In genomic region chr5:120405923-120406322, GRCh38 we compare ENCODE assay signal across 13 cellular contexts. TPM values are rescaled to one million over a fixed set of nuclear protein-coding genes. Genes with fewer than 3 reads are reported as not detected.
A peak's percentile ranks its signal among the peaks of the same experiment; 100 is the strongest.
DNase-seq lines count a peak whose midpoint lies in the region; ATAC-seq, FAIRE-seq and TF ChIP-seq lines count a peak whose summit lies in the region.
"Had no signal": no experiment of that assay in that cellular context is flagged by ENCODE, and none has a peak within 500 bp of the region (broad histone marks: within the 10 kb centered on the region; RNA-seq: fewer than 3 reads in every experiment).

No MANE protein-coding gene starts in this region.

- H2AFZ ChIP-seq in HepG2 (ENCODE audit: low read length), result no peak overlapping the region

- H3K27me3 ChIP-seq in AG04450 (ENCODE audit: control insufficient read depth, insufficient read depth, low read length) (no peaks in the 10 kb centered on the region), HepG2 (ENCODE audit: control insufficient read depth in 1 of 2, insufficient read depth in 2 of 2, low read length in 2 of 2) (no peaks in the 10 kb centered on the region)
- H3K27me3 ChIP-seq: BLaER1 had no signal

- BruUV-seq in HepG2 (replicated peaks; lab: Mats Ljungman, UMichigan), result no TSS peak

- no peaks in the 10 kb centered on the region for H4K20me1 ChIP-seq in HepG2 (ENCODE audit: insufficient read depth, low read length)
- H4K20me1 ChIP-seq: BLaER1 had no signal

- no peak overlapping the region for H3K9ac ChIP-seq in HepG2 (ENCODE audit: insufficient read depth, low read depth, low read length)
- H3K9ac ChIP-seq: BLaER1 had no signal

- TF ChIP-seq RAD21 in HepG2 (CRISPR knock-in tag; IDR thresholded peaks at IDR 0.05), result no peak

- no peaks in the 10 kb centered on the region for H3K79me2 ChIP-seq in HepG2 (ENCODE audit: insufficient read depth, low read length)

- no peak for TF ChIP-seq POLR2A in HepG2 (IDR thresholded peaks at IDR 0.05; ENCODE audit: insufficient read depth in 1 of 2, low read depth in 2 of 2, low read length in 2 of 2)

- H3K4me1 ChIP-seq in HepG2 (ENCODE audit: insufficient read depth, low read length), result no peaks in the 10 kb centered on the region
- H3K4me1 ChIP-seq: BLaER1 had no signal

- peak; percentile 70 for ATAC-seq in HG02759 (IDR thresholded peaks at IDR 0.05; ENCODE audit: unreplicated experiment)
- peak; percentile 78 for ATAC-seq in SK-N-SH treated with all-trans-retinoic acid at 6 μM for 48 hours
- no peak for ATAC-seq in HepG2
- ATAC-seq in GM19035 (IDR thresholded peaks at IDR 0.05; ENCODE audit: unreplicated experiment), result no peak

- CTCF ChIA-PET in AG04450 (lab: Charles Lee) (interaction anchor here (1.3 kb wide), 1 partner anchor 16 kb away, joined by 3 read pairs; no protein-coding TSS in a partner anchor), HepG2 (lab: Yijun Ruan, JAX; ENCODE audit: low intra/inter-chr PET ratio, low total read pairs) (no interaction called here)

- TF ChIP-seq EP300 in HepG2 (IDR thresholded peaks at IDR 0.05; ENCODE audit: low read depth in 2 of 2, low read length in 2 of 2) (no peak), HepG2 (CRISPR knock-in tag; IDR thresholded peaks at IDR 0.05; ENCODE audit: borderline replicate concordance) (no peak)

- in situ Hi-C loops in HepG2 (cut with HindIII; ENCODE audit: extremely low pct_ligation_motif_present, low pct_unique_long_range_greater_than_20kb), result no loop called here

- POLR2A ChIA-PET in AG04450 (lab: Yijun Ruan, JAX) (interaction anchor here (0.6 kb wide), 1 partner anchor 1749 kb away, joined by 5 read pairs; no protein-coding TSS in a partner anchor), HepG2 (lab: Yijun Ruan, JAX) (no interaction called here)

- intact Hi-C loops in HepG2 (cut with micrococcal nuclease; ENCODE audit: unreplicated experiment), result no loop called here

- no peak for TF ChIP-seq CTCF in AG04450 (IDR thresholded peaks at IDR 0.05; ENCODE audit: low read depth, low read length)
- no peak for TF ChIP-seq CTCF in HepG2 (CRISPR knock-in tag; IDR thresholded peaks at IDR 0.05)

- no peak for DNase-seq in AG04450 (ENCODE audit: low read depth, low spot score)
- peak; percentile 46 for DNase-seq in glomerular visceral epithelial cell (ENCODE audit: extremely low spot score)
- DNase-seq in HepG2 (ENCODE audit: low spot score), result no peak
- no peak for DNase-seq in NCI-H2171 treated with DMSO at 0.1 percent for 48 hours (lab: John Stamatoyannopoulos, UW)
- no peak for DNase-seq in cerebellar nuclear complex (lab: John Stamatoyannopoulos, UW)
- DNase-seq: activated CD4-positive, alpha-beta T cell treated with anti-CD3 and anti-CD28 coated beads, Interleukin-2, amount 50 U/mL, for 48 hours; NCI-H1694; stimulated activated CD4-positive, alpha-beta T cell treated with anti-CD3 and anti-CD28 coated beads, Interleukin-15, amount 100 ng/mL, for 24 hours; substantia nigra had no signal

- no peaks in the 10 kb centered on the region for H3K36me3 ChIP-seq in HepG2 (replicated peaks in 1 of 2; ENCODE audit: control insufficient read depth in 1 of 2, insufficient read depth in 2 of 2, low read length in 2 of 2)
- H3K36me3 ChIP-seq: BLaER1 had no signal

- peaks cover 10% of the 10 kb centered on the region for H3K9me3 ChIP-seq in AG04450 (ENCODE audit: control insufficient read depth, insufficient read depth, low read length)
- H3K9me3 ChIP-seq in HepG2 (ENCODE audit: low read length), result no peaks in the 10 kb centered on the region
- H3K9me3 ChIP-seq: BLaER1 had no signal

- no peak overlapping the region for H3K4me2 ChIP-seq in HepG2 (ENCODE audit: low read depth, low read length)
- H3K4me2 ChIP-seq: BLaER1 had no signal

- FAIRE-seq in HepG2 (lab: Jason Lieb, UNC), result no peak

- H3K4me3 ChIP-seq in AG04450 (ENCODE audit: low read depth, low read length), result no peak overlapping the region
- no peak overlapping the region for H3K4me3 ChIP-seq in HepG2 (replicated peaks in 1 of 3; ENCODE audit: insufficient read depth in 1 of 3, low read depth in 2 of 3, low read length in 3 of 3)
- H3K4me3 ChIP-seq: BLaER1 had no signal

- peak overlapping the region; percentile 43 for H3K27ac ChIP-seq in AG04450 (ENCODE audit: low read depth, low read length)
- H3K27ac ChIP-seq in HepG2 (ENCODE audit: extremely low read length, insufficient read depth, low read length), result no peak overlapping the region
- H3K27ac ChIP-seq: BLaER1 had no signal

TF ChIP-seq in SK-N-SH treated with all-trans-retinoic acid at 6 μM for 48 hours, 23 proteins besides CTCF, POLR2A, EP300 and RAD21 (continues in another document):
- TF ChIP-seq BACH2 (CRISPR knock-in tag; IDR thresholded peaks at IDR 0.05; ENCODE audit: borderline replicate concordance) (no peak), CSDC2 (CRISPR knock-in tag; IDR thresholded peaks at IDR 0.05) (no peak), TSHZ2 (CRISPR knock-in tag; IDR thresholded peaks at IDR 0.05) (no peak)

TF ChIP-seq in HepG2, 621 proteins besides CTCF, POLR2A, EP300 and RAD21:
- no peak for TF ChIP-seq ZNF543 (CRISPR knock-in tag; IDR thresholded peaks at IDR 0.05)
- TF ChIP-seq PREB (CRISPR knock-in tag; IDR thresholded peaks at IDR 0.05), result no peak
- no peak for TF ChIP-seq PHF5A (CRISPR knock-in tag; IDR thresholded peaks at IDR 0.05; ENCODE audit: low read depth, unreplicated experiment)

RNA-seq across cellular contexts. Expression of gene PRR16, which starts 58.2 kb away (rescaled TPM):
- polyA plus RNA-seq in AG04450 (2011; rRNA removed) (26.8 and 27.2 TPM in 2 replicates), HepG2 (2011; rRNA removed) (not detected in 2 replicates)
- polyA minus RNA-seq in AG04450 (2011; rRNA and poly(A)+ RNA removed), result 16.3 and 17.0 TPM in 2 replicates
- total RNA-seq in HepG2 (2016; rRNA removed; fragmentation: Illumina TruSeq; extraction: Trizol), result not detected in 2 replicates
- not detected in 2 replicates for total RNA-seq in HepG2 (2016; cell fraction: cytosol; rRNA removed; fragmentation: Illumina TruSeq; extraction: Trizol; ENCODE audit: low read depth)
- total RNA-seq in HepG2 (2016; cell fraction: insoluble cytoplasmic fraction; rRNA removed; fragmentation: Illumina TruSeq; extraction: Trizol), result not detected in 2 replicates
- total RNA-seq in HepG2 (2016; cell fraction: membrane; rRNA removed; fragmentation: Illumina TruSeq; extraction: Trizol), result not detected in 2 replicates
- not detected in 2 replicates for total RNA-seq in HepG2 (2016; cell fraction: nucleus; rRNA removed; fragmentation: Illumina TruSeq; extraction: Trizol)
- not detected in 2 replicates for polyA plus RNA-seq in HepG2 (2011; cell fraction: cytosol; rRNA removed)
- polyA plus RNA-seq in HepG2 (2011; cell fraction: nucleus; rRNA removed), result not detected in 2 replicates
- not detected in 2 replicates for polyA plus RNA-seq in HepG2 (2012)
- not detected in 2 replicates for polyA plus RNA-seq in HepG2 (2016; cell fraction: cytosol; fragmentation: Illumina TruSeq; extraction: Trizol; ENCODE audit: low read depth)
- not detected in 2 replicates for polyA plus RNA-seq in HepG2 (2016; cell fraction: insoluble cytoplasmic fraction; fragmentation: Illumina TruSeq; extraction: Trizol; ENCODE audit: low read depth)
- polyA plus RNA-seq in HepG2 (2016; cell fraction: membrane; fragmentation: Illumina TruSeq; extraction: Trizol; ENCODE audit: low read depth), result not detected in 2 replicates
- not detected in 2 replicates for polyA plus RNA-seq in HepG2 (2016; cell fraction: nucleus; fragmentation: Illumina TruSeq; extraction: Trizol; ENCODE audit: insufficient read depth, low read depth)
- not detected in 2 replicates for polyA minus RNA-seq in HepG2 (2011; rRNA and poly(A)+ RNA removed; ENCODE audit: low replicate concordance)
- not detected in 2 replicates for polyA minus RNA-seq in HepG2 (2011; cell fraction: cytosol; rRNA and poly(A)+ RNA removed)
- not detected in 2 replicates for polyA minus RNA-seq in HepG2 (2011; cell fraction: nucleus; rRNA and poly(A)+ RNA removed)

Comparison
In these comparisons a context has a peak if more than half of its experiments do, and no peak if none do; other contexts are left out.
1. ATAC-seq: peak in HG02759 (single experiment) and SK-N-SH treated with all-trans-retinoic acid at 6 μM for 48 hours (single experiment); none in HepG2 (single experiment) and GM19035 (single experiment).
2. RNA of gene PRR16, which starts 58.2 kb away (polyA plus RNA-seq): 26.8 to 27.2 TPM in AG04450; not detected in HepG2; every median in the first group is over 10 times any median in the second.